ENCODE assay signal across 8 cellular contexts in the genomic region with DNA sequence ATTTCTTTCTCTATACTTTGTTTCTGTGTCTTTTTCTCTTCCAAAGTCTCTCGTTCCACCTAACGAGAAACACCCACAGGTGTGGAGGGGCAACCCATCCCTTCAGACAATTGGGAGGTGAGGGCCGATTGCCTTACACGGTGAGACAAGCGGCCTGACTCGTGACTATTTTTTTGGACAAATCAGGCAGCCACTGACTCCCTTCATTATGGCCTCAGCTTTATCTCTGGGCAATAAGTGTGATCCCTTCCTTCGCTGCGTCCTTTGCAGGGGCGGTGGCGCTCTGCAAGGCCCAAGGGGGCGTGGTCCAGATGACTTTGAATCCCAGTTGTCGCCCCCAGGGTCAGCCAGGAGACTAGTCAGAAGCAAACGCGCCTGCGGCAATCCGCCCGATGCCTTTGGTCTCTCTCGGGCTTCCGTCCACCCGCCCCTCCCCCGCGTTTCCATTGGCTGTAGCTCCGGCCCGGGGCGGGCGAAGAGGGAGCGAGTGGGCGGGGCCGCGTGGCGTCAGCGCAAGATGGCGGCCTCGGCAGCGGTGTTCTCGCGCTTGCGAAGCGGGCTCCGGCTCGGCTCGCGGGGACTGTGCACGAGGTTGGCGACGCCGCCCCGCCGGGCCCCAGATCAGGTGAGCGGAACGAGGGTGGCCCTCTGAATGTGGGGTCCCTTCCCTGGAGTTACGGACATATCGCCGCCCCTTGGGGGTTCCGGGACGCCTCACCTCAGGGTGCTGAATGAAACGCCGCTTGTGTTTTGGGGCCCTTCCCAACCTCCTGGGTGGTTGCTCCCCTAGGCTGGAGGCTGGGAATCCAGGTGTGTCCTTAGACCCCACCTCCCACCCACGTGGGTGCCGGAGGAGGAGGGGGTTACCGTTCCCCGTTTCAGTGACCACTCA. TPM values are rescaled to one million over a fixed set of nuclear protein-coding genes. Genes with fewer than 3 reads are reported as not detected.
DNase-seq lines count a peak whose midpoint lies in the region; ATAC-seq, FAIRE-seq and TF ChIP-seq lines count a peak whose summit lies in the region.

A gene (plus strand): TSS at position 502 of the 892 bp plus-strand sequence. CDS start 16 bp downstream, at position 518.

- H3K4me3 ChIP-seq in adrenal gland (peak within 1 kb of the TSS; percentile 36 to 93 (median 82)), heart left ventricle (peak within 1 kb of the TSS; percentile 75 to 100 (median 90))

- H3K9me3 ChIP-seq in adrenal gland (replicated peaks in 1 of 3) = no peaks in the 10 kb centered on the region
- H3K9me3 ChIP-seq in heart left ventricle = no peaks in the 10 kb centered on the region

- H3K27ac ChIP-seq in adrenal gland (peak within 1 kb of the TSS in 4 of 5 donors; percentile 3 to 85 (median 65)), heart left ventricle (peak within 1 kb of the TSS; percentile 4 to 89 (median 82))

- H3K27me3 Mint-ChIP-seq in type B pancreatic cell = no peaks in the 10 kb centered on the region

- H3K4me1 Mint-ChIP-seq in type B pancreatic cell (ENCODE audit: unreplicated experiment) = peaks cover 22% of the 10 kb centered on the region

- peaks cover 9% of the 10 kb centered on the region for H3K36me3 Mint-ChIP-seq in type B pancreatic cell

- peak; percentile 98 for FAIRE-seq in GM12892 (lab: Jason Lieb, UNC)

- intact Hi-C loops in T-helper 1 cell treated with Interleukin-12 subunit alpha and Interleukin-12 subunit beta and Interleukin-4 antibody, amounts not matched to agents 30 ng/mL and 1 ng/mL, for 36 hours (cut with micrococcal nuclease) = loop anchor here (1.0 to 2.0 kb wide), 8 partner anchors 20 to 354 kb away; a partner anchor contains a TSS
- intact Hi-C loops in adrenal gland (cut with DNase I) = no loop called here
- intact Hi-C loops in heart left ventricle (cut with DNase I) = loop anchor here in 1 of 10 donors (5.0 kb wide), 1 partner anchor 43 kb away; a partner anchor contains a TSS
- intact Hi-C loops in posterior cingulate gyrus (cut with DNase I) = loop anchor here (2.0 to 5.0 kb wide), 2 partner anchors 33 to 52 kb away; a partner anchor contains a TSS

- no peak for TF ChIP-seq CTCF in adrenal gland (IDR thresholded peaks at IDR 0.05)
- peak in 1 of 12 donors; percentile 19 for TF ChIP-seq CTCF in heart left ventricle (IDR thresholded peaks at IDR 0.05)
- no peak for TF ChIP-seq CTCF in type B pancreatic cell (conservative IDR thresholded peaks at IDR 0.05)

- peak within 1 kb of the TSS; percentile 95 for H3K4me3 Mint-ChIP-seq in type B pancreatic cell

- H3K9me3 Mint-ChIP-seq in type B pancreatic cell = no peaks in the 10 kb centered on the region

- TF ChIP-seq POLR2A in GM12892 (IDR thresholded peaks at IDR 0.05; ENCODE audit: low read depth, low read length) (peak; percentile 76; the same call in 1 of the 2 replicates), adrenal gland (IDR thresholded peaks at IDR 0.05) (peak in 1 of 2 donors; percentile 50), heart left ventricle (IDR thresholded peaks at IDR 0.05) (peak in 1 of 2 donors; percentile 63)

- H3K27me3 ChIP-seq in adrenal gland (no peaks in the 10 kb centered on the region), heart left ventricle (no peaks in the 10 kb centered on the region)

- H3K4me1 ChIP-seq in adrenal gland (replicated peaks in 1 of 2) = peaks cover 8 to 18% of the 10 kb centered on the region in 2 donors
- H3K4me1 ChIP-seq in heart left ventricle = peaks cover 0 to 24% (median 16%) of the 10 kb centered on the region in 12 donors

- H3K27ac Mint-ChIP-seq in type B pancreatic cell = peak within 1 kb of the TSS; percentile 97

- ATAC-seq in HG02870 (IDR thresholded peaks at IDR 0.05; ENCODE audit: unreplicated experiment) = peak; percentile 81
- peak; percentile 95 to 99 (median 98) for ATAC-seq in heart left ventricle

- 1 to 2% (median 1%) methylated on average over 6 to 62 of the region's 62 CpGs for WGBS in adrenal gland, 4 donors
- 1 to 3% (median 1%) methylated on average over 14 to 62 of the region's 62 CpGs for WGBS in heart left ventricle, 4 donors

- DNase-seq in GM12892 (ENCODE audit: insufficient read length) (peak; percentile 89), NCI-H1694 (lab: John Stamatoyannopoulos, UW) (peak; percentile 96), adrenal gland (peak; percentile 98 to 99 (median 98)), heart left ventricle (peak; percentile 98 to 99 (median 98)), posterior cingulate gyrus (peak; percentile 94 to 99 (median 97)), type B pancreatic cell (ENCODE audit: extremely low spot score, unreplicated experiment) (peak; percentile 98)

- peaks cover 0 to 12% of the 10 kb centered on the region in 2 donors for H3K36me3 ChIP-seq in adrenal gland (replicated peaks in 1 of 2)
- H3K36me3 ChIP-seq in heart left ventricle = peaks cover 0 to 43% (median 35%) of the 10 kb centered on the region in 9 donors

RNA-seq across cellular contexts. Expression of the gene that starts here (rescaled TPM):
- polyA plus RNA-seq in GM12892 (2012; ENCODE audit: missing spikeins) = 72.3 TPM
- total RNA-seq in T-helper 1 cell treated with Interleukin-12 subunit alpha and Interleukin-12 subunit beta and Interleukin-4 antibody, amounts not matched to agents 30 ng/mL and 1 ng/mL, for 36 hours = 67.6 and 68.0 TPM in 2 replicates
- total RNA-seq in adrenal gland (10 to 100 TPM; 52.8 to 93.4 (median 64.9) TPM), heart left ventricle (10 to 100 TPM; 66.0 to 91.3 (median 77.3) TPM), type B pancreatic cell (ENCODE audit: low replicate concordance) (63.6 and 82.2 TPM in 2 replicates)
- polyA plus RNA-seq in adrenal gland (100 to 1,000 TPM in 2 of 3 donors, 10 to 100 TPM in 1; 77.7 to 147 (median 118) TPM), heart left ventricle (100 to 1,000 TPM; 103 to 106 TPM)

Comparison
In these comparisons a context has a peak if more than half of its experiments do, and no peak if none do; other contexts are left out.
1. Peak in every context shown above with its lines: DNase-seq, ATAC-seq, H3K4me3 ChIP-seq and H3K27ac ChIP-seq.
2. intact Hi-C loops: an anchor here in T-helper 1 cell treated with Interleukin-12 subunit alpha and Interleukin-12 subunit beta and Interleukin-4 antibody, amounts not matched to agents 30 ng/mL and 1 ng/mL, for 36 hours (1.0 to 2.0 kb wide) and posterior cingulate gyrus (2.0 to 5.0 kb wide); none called in adrenal gland.